In genomic region chr6:139894271-139894670, GRCh38 we compare ENCODE assay signal across 20 cellular contexts.
"Had no signal": no experiment of that assay in that cellular context is flagged by ENCODE, and none has a peak within 500 bp of the region (broad histone marks: within the 10 kb centered on the region; RNA-seq: fewer than 3 reads in every experiment).

No MANE protein-coding gene starts in this region.

- DNase-seq: effector CD4-positive, alpha-beta T cell; hypothalamus; left lung; mesendoderm; naive B cell; posterior cingulate gyrus; stimulated activated CD4-positive, alpha-beta T cell treated with anti-CD3 and anti-CD28 coated beads, Interleukin-2, amount 100 ng/mL, for 48 hours; stimulated activated naive CD8-positive, alpha-beta T cell treated with anti-CD3 and anti-CD28 coated beads, Interleukin-15, Interleukin-2, amounts not matched to agents 100 U/mL and 50 U/mL, for 24 hours; tibial artery; uterus had no signal

- H3K4me3 ChIP-seq: coronary artery, heart right ventricle, left lung, lung, smooth muscle cell, suprapubic skin, tibial artery, upper lobe of left lung, uterus had no signal

- H3K27me3 ChIP-seq: heart right ventricle, left lung, neutrophil, suprapubic skin, tibial artery, upper lobe of left lung, uterus had no signal

- H3K4me2 ChIP-seq: smooth muscle cell had no signal

- H3K27ac ChIP-seq: coronary artery, heart right ventricle, left lung, neutrophil, suprapubic skin, tibial artery, upper lobe of left lung, uterus had no signal

- ATAC-seq: esophagus mucosa; left lung; stimulated activated naive CD8-positive, alpha-beta T cell treated with anti-CD3 and anti-CD28 coated beads, Interleukin-15, Interleukin-2, amounts not matched to agents 100 U/mL and 50 U/mL, for 24 hours had no signal

- H3K36me3 ChIP-seq: heart right ventricle, left lung, neutrophil, suprapubic skin, tibial artery, upper lobe of left lung, uterus had no signal

- H3K4me1 ChIP-seq: heart right ventricle, left lung, suprapubic skin, tibial artery, upper lobe of left lung, uterus had no signal

- H3K9me3 ChIP-seq: heart right ventricle, left lung, neutrophil, suprapubic skin, tibial artery, upper lobe of left lung, uterus had no signal

- FAIRE-seq: frontal cortex, islet of Langerhans had no signal
